ENCODE assay signal across 8 cellular contexts in the genomic region with DNA sequence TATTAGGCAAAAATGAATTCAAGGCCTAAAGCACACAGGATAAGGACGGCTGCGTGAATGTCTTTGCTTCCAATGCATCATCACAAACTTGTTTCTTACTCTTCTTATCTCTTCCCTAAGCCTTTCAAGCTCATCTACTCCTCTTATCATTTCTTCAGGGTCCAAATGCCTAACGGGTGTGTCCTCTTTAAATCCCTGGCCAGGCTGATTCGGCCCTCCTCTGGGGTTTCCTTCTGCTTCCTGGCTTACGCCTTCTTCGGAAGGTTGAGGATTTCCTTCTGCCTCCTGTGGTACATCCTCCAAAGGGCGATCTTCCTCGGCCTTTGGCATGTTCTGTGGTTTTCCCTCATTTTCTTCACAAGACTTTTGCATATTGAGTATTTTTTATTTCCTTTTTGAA. TPM values are rescaled to one million over a fixed set of nuclear protein-coding genes. Genes with fewer than 3 reads are reported as not detected.
A peak's percentile ranks its signal among the peaks of the same experiment; 100 is the strongest.
DNase-seq lines count a peak whose midpoint lies in the region; ATAC-seq and TF ChIP-seq lines count a peak whose summit lies in the region.

No MANE protein-coding gene starts in this region.

- POLR2A ChIA-PET in WTC11 (lab: Charles Lee) = no interaction called here

- H3K9me3 Mint-ChIP-seq in WTC11 = no peaks in the 10 kb centered on the region

- H3K4me1 Mint-ChIP-seq in WTC11 = peaks cover 31% of the 10 kb centered on the region

- H3K27me3 Mint-ChIP-seq in WTC11 (ENCODE audit: low read depth) = no peaks in the 10 kb centered on the region

- CTCF ChIA-PET in WTC11 (lab: Charles Lee) = interaction anchor here (1.5 to 2.0 kb wide), 2 partner anchors 42 to 210 kb away, joined by 4 to 9 read pairs; no protein-coding TSS in a partner anchor

- peak overlapping the region; percentile 99 for H3K27ac Mint-ChIP-seq in WTC11

- TF ChIP-seq CTCF in WTC11 (IDR thresholded peaks at IDR 0.05) = no peak

- ATAC-seq in WTC11 (no peak), sciatic nerve (peak; percentile 25), GM21825 (IDR thresholded peaks at IDR 0.05; ENCODE audit: unreplicated experiment) (no peak), HG03432 (IDR thresholded peaks at IDR 0.05; ENCODE audit: unreplicated experiment) (no peak)

- peak overlapping the region; percentile 94 for H3K4me3 Mint-ChIP-seq in WTC11

- DNase-seq in G401 (ENCODE audit: low spot score) (peak; percentile 38), WTC11 (ENCODE audit: low spot score) (no peak), glomerular visceral epithelial cell (ENCODE audit: extremely low spot score) (peak; percentile 2), sciatic nerve (ENCODE audit: low spot score) (no peak), NCI-H1105 (lab: John Stamatoyannopoulos, UW) (no peak), SKM-1 treated with dmso at 0.1 percent for 144 hours (lab: John Stamatoyannopoulos, UW; ENCODE audit: unreplicated experiment) (no peak)

- H3K36me3 Mint-ChIP-seq in WTC11 = peaks cover 7% of the 10 kb centered on the region

- intact Hi-C loops in sciatic nerve (cut with DNase I) = no loop called here

- in situ Hi-C loops in G401 (cut with HindIII; ENCODE audit: low sequenced_read_pairs) = no loop called here

TF ChIP-seq in WTC11, 78 proteins besides CTCF, POLR2A, EP300 and RAD21:
- TF ChIP-seq, protein P1, sequence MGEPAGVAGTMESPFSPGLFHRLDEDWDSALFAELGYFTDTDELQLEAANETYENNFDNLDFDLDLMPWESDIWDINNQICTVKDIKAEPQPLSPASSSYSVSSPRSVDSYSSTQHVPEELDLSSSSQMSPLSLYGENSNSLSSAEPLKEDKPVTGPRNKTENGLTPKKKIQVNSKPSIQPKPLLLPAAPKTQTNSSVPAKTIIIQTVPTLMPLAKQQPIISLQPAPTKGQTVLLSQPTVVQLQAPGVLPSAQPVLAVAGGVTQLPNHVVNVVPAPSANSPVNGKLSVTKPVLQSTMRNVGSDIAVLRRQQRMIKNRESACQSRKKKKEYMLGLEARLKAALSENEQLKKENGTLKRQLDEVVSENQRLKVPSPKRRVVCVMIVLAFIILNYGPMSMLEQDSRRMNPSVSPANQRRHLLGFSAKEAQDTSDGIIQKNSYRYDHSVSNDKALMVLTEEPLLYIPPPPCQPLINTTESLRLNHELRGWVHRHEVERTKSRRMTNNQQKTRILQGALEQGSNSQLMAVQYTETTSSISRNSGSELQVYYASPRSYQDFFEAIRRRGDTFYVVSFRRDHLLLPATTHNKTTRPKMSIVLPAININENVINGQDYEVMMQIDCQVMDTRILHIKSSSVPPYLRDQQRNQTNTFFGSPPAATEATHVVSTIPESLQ (CRISPR knock-in tag; IDR thresholded peaks at IDR 0.05) = no peak
- TF ChIP-seq JUN (CRISPR knock-in tag; IDR thresholded peaks at IDR 0.05) = no peak
- TF ChIP-seq ZNF138 (CRISPR knock-in tag; conservative IDR thresholded peaks at IDR 0.05) = no peak
- TF ChIP-seq GABPB1 (CRISPR knock-in tag; IDR thresholded peaks at IDR 0.05) = no peak
- no peak for TF ChIP-seq EMX1 (CRISPR knock-in tag; IDR thresholded peaks at IDR 0.05)
- no peak for TF ChIP-seq SMAD4 (CRISPR knock-in tag; IDR thresholded peaks at IDR 0.05)
- TF ChIP-seq ZNF423 (CRISPR knock-in tag; IDR thresholded peaks at IDR 0.05) = no peak
- TF ChIP-seq, protein P2, sequence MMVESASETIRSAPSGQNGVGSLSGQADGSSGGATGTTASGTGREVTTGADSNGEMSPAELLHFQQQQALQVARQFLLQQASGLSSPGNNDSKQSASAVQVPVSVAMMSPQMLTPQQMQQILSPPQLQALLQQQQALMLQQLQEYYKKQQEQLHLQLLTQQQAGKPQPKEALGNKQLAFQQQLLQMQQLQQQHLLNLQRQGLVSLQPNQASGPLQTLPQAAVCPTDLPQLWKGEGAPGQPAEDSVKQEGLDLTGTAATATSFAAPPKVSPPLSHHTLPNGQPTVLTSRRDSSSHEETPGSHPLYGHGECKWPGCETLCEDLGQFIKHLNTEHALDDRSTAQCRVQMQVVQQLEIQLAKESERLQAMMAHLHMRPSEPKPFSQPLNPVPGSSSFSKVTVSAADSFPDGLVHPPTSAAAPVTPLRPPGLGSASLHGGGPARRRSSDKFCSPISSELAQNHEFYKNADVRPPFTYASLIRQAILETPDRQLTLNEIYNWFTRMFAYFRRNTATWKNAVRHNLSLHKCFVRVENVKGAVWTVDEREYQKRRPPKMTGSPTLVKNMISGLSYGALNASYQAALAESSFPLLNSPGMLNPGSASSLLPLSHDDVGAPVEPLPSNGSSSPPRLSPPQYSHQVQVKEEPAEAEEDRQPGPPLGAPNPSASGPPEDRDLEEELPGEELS (CRISPR knock-in tag; IDR thresholded peaks at IDR 0.05) = no peak
- TF ChIP-seq FOXK1 (CRISPR knock-in tag; IDR thresholded peaks at IDR 0.05) = no peak
- TF ChIP-seq, protein P3, sequence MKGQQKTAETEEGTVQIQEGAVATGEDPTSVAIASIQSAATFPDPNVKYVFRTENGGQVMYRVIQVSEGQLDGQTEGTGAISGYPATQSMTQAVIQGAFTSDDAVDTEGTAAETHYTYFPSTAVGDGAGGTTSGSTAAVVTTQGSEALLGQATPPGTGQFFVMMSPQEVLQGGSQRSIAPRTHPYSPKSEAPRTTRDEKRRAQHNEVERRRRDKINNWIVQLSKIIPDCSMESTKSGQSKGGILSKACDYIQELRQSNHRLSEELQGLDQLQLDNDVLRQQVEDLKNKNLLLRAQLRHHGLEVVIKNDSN (CRISPR knock-in tag; IDR thresholded peaks at IDR 0.05) = no peak
- TF ChIP-seq FOXP1 (CRISPR knock-in tag; IDR thresholded peaks at IDR 0.05; ENCODE audit: borderline replicate concordance) = no peak
- TF ChIP-seq IRF2 (CRISPR knock-in tag; IDR thresholded peaks at IDR 0.05; ENCODE audit: borderline replicate concordance, low read depth) = no peak
- TF ChIP-seq NFE2L1 (CRISPR knock-in tag; IDR thresholded peaks at IDR 0.05) = no peak
- TF ChIP-seq, protein P4, sequence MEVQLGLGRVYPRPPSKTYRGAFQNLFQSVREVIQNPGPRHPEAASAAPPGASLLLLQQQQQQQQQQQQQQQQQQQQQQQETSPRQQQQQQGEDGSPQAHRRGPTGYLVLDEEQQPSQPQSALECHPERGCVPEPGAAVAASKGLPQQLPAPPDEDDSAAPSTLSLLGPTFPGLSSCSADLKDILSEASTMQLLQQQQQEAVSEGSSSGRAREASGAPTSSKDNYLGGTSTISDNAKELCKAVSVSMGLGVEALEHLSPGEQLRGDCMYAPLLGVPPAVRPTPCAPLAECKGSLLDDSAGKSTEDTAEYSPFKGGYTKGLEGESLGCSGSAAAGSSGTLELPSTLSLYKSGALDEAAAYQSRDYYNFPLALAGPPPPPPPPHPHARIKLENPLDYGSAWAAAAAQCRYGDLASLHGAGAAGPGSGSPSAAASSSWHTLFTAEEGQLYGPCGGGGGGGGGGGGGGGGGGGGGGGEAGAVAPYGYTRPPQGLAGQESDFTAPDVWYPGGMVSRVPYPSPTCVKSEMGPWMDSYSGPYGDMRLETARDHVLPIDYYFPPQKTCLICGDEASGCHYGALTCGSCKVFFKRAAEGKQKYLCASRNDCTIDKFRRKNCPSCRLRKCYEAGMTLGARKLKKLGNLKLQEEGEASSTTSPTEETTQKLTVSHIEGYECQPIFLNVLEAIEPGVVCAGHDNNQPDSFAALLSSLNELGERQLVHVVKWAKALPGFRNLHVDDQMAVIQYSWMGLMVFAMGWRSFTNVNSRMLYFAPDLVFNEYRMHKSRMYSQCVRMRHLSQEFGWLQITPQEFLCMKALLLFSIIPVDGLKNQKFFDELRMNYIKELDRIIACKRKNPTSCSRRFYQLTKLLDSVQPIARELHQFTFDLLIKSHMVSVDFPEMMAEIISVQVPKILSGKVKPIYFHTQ (CRISPR knock-in tag; IDR thresholded peaks at IDR 0.05) = no peak
- TF ChIP-seq ESRRA (CRISPR knock-in tag; IDR thresholded peaks at IDR 0.05; ENCODE audit: borderline replicate concordance) = no peak
- TF ChIP-seq, protein P5, sequence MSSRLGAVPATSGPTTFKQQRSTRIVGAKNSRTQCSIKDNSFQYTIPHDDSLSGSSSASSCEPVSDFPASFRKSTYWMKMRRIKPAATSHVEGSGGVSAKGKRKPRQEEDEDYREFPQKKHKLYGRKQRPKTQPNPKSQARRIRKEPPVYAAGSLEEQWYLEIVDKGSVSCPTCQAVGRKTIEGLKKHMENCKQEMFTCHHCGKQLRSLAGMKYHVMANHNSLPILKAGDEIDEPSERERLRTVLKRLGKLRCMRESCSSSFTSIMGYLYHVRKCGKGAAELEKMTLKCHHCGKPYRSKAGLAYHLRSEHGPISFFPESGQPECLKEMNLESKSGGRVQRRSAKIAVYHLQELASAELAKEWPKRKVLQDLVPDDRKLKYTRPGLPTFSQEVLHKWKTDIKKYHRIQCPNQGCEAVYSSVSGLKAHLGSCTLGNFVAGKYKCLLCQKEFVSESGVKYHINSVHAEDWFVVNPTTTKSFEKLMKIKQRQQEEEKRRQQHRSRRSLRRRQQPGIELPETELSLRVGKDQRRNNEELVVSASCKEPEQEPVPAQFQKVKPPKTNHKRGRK (CRISPR knock-in tag; IDR thresholded peaks at IDR 0.05; ENCODE audit: borderline replicate concordance) = no peak
- TF ChIP-seq, protein P6, sequence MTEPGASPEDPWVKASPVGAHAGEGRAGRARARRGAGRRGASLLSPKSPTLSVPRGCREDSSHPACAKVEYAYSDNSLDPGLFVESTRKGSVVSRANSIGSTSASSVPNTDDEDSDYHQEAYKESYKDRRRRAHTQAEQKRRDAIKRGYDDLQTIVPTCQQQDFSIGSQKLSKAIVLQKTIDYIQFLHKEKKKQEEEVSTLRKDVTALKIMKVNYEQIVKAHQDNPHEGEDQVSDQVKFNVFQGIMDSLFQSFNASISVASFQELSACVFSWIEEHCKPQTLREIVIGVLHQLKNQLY (CRISPR knock-in tag; IDR thresholded peaks at IDR 0.05) = no peak
TF ChIP-seq in WTC11: peak in this region for 0.

RNA-seq across cellular contexts. Expression of a gene that starts 1.3 kb away (rescaled TPM):
- 128 and 162 TPM in 2 replicates for total RNA-seq in G401 (2014; rRNA removed; shearing (Covaris generic))
- 72.4 to 75.0 TPM (median 74.6 TPM) in 3 replicates for total RNA-seq in WTC11 (2021)
- 50.0 TPM for total RNA-seq in sciatic nerve

RNA-seq across cellular contexts. Expression of a gene that starts 22.9 kb away (rescaled TPM):
- total RNA-seq in G401 (2014; rRNA removed; shearing (Covaris generic)) = not detected in 2 replicates
- total RNA-seq in WTC11 (2021) (3.5 to 5.6 TPM (median 5.3 TPM) in 3 replicates), sciatic nerve (1.0 TPM)

RNA-seq across cellular contexts. Expression of a gene that starts 38.7 kb away (rescaled TPM):
- total RNA-seq in G401 (2014; rRNA removed; shearing (Covaris generic)) = 61.7 and 62.2 TPM in 2 replicates
- total RNA-seq in WTC11 (2021) = 57.9 to 71.6 TPM (median 67.9 TPM) in 3 replicates
- 38.9 TPM for total RNA-seq in sciatic nerve

RNA-seq across cellular contexts. Expression of a gene that starts 57.2 kb away (rescaled TPM):
- 101 and 163 TPM in 2 replicates for total RNA-seq in G401 (2014; rRNA removed; shearing (Covaris generic))
- total RNA-seq in WTC11 (2021) (30.6 to 34.1 TPM (median 32.8 TPM) in 3 replicates), sciatic nerve (2.6 TPM)

Comparison
In these comparisons a context has a peak if more than half of its experiments do, and no peak if none do; other contexts are left out.
1. DNase-seq: peak in G401 (single experiment) and glomerular visceral epithelial cell (single experiment); none in WTC11 (single experiment), sciatic nerve (single experiment), NCI-H1105 (single experiment) and SKM-1 treated with dmso at 0.1 percent for 144 hours (single experiment).